Comparison of ENCODE assay signal across 7 cellular contexts in genomic region chr19:13115936-13116281, GRCh38. TPM values are rescaled to one million over a fixed set of nuclear protein-coding genes. Genes with fewer than 3 reads are reported as not detected.
A peak's percentile ranks its signal among the peaks of the same experiment; 100 is the strongest.
DNase-seq lines count a peak whose midpoint lies in the region; TF ChIP-seq lines count a peak whose summit lies in the region.

No MANE protein-coding gene starts in this region.

- H3K9ac ChIP-seq in HUES6 (ENCODE audit: low read length) (peak overlapping the region; percentile 92), iPS-20b (ENCODE audit: low read depth, low read length) (peak overlapping the region; percentile 94)

- no peaks in the 10 kb centered on the region for H3K9me3 Mint-ChIP-seq in activated T-helper 2 cell treated with anti-CD3 and anti-CD28 coated beads, Interferon-gamma antibody, Interleukin-2, Interleukin-4, amounts not matched to agents 10 μg/mL and 5 μg/mL and 100 μg/mL, durations not matched to agents 14 hours and 24 hours and 36 hours

- H3K4me1 Mint-ChIP-seq in activated T-helper 2 cell treated with anti-CD3 and anti-CD28 coated beads, Interferon-gamma antibody, Interleukin-2, Interleukin-4, amounts not matched to agents 10 μg/mL and 5 μg/mL and 100 μg/mL, durations not matched to agents 14 hours and 24 hours and 36 hours (ENCODE audit: low read depth) = peaks cover 24% of the 10 kb centered on the region

- no peak for TF ChIP-seq POLR2A in stomach (IDR thresholded peaks at IDR 0.05)

- H3K4me3 ChIP-seq in HUES6 (ENCODE audit: low read depth, low read length) (peak overlapping the region; percentile 83), iPS-20b (ENCODE audit: low read length) (peak overlapping the region; percentile 95), stomach (peak overlapping the region; percentile 86 to 100 (median 98))

- H3K4me1 ChIP-seq in HUES6 (ENCODE audit: control insufficient read depth, insufficient read depth, low read length) = peaks cover 20% of the 10 kb centered on the region
- H3K4me1 ChIP-seq in iPS-20b (ENCODE audit: insufficient read depth, low read length) = peaks cover 18% of the 10 kb centered on the region
- H3K4me1 ChIP-seq in stomach = peaks cover 37 to 53% (median 49%) of the 10 kb centered on the region in 4 donors

- no peaks in the 10 kb centered on the region for H3K9me3 ChIP-seq in HUES6 (ENCODE audit: control insufficient read depth, insufficient read depth, low read depth, low read length)
- no peaks in the 10 kb centered on the region for H3K9me3 ChIP-seq in iPS-20b (ENCODE audit: insufficient read depth, low read depth, low read length)
- H3K9me3 ChIP-seq in stomach = no peaks in the 10 kb centered on the region

- no peaks in the 10 kb centered on the region for H3K27me3 ChIP-seq in HUES6 (ENCODE audit: control insufficient read depth, insufficient read depth, low read length)
- H3K27me3 ChIP-seq in iPS-20b (ENCODE audit: insufficient read depth, low read length) = no peaks in the 10 kb centered on the region
- H3K27me3 ChIP-seq in stomach = no peaks in the 10 kb centered on the region

- H3K36me3 ChIP-seq in HUES6 (ENCODE audit: control insufficient read depth, insufficient read depth, low read length) = peaks cover 21% of the 10 kb centered on the region
- peaks cover 36% of the 10 kb centered on the region for H3K36me3 ChIP-seq in iPS-20b (ENCODE audit: insufficient read depth, low read depth, low read length)
- H3K36me3 ChIP-seq in stomach = peaks cover 12 to 40% (median 38%) of the 10 kb centered on the region in 4 donors

- peak overlapping the region; percentile 94 for H3K4me3 Mint-ChIP-seq in activated T-helper 2 cell treated with anti-CD3 and anti-CD28 coated beads, Interferon-gamma antibody, Interleukin-2, Interleukin-4, amounts not matched to agents 10 μg/mL and 5 μg/mL and 100 μg/mL, durations not matched to agents 14 hours and 24 hours and 36 hours (ENCODE audit: low read depth)

- DNase-seq in activated T-helper 2 cell treated with anti-CD3 and anti-CD28 coated beads, Interferon-gamma antibody, Interleukin-2, Interleukin-4, amounts not matched to agents 10 μg/mL and 5 μg/mL and 100 μg/mL, durations not matched to agents 14 hours and 24 hours and 36 hours (ENCODE audit: low spot score) = no peak
- DNase-seq in stomach (no peak), posterior cingulate gyrus (no peak), HCEC 1CT (no peak), DMS153 (lab: John Stamatoyannopoulos, UW) (no peak)

- 0 to 5% (median 2%) methylated on average over 5 to 18 of the region's 18 CpGs for WGBS in stomach, 5 donors

- H3K27ac Mint-ChIP-seq in activated T-helper 2 cell treated with anti-CD3 and anti-CD28 coated beads, Interferon-gamma antibody, Interleukin-2, Interleukin-4, amounts not matched to agents 10 μg/mL and 5 μg/mL and 100 μg/mL, durations not matched to agents 14 hours and 24 hours and 36 hours = peak overlapping the region; percentile 95

- H3K27me3 Mint-ChIP-seq in activated T-helper 2 cell treated with anti-CD3 and anti-CD28 coated beads, Interferon-gamma antibody, Interleukin-2, Interleukin-4, amounts not matched to agents 10 μg/mL and 5 μg/mL and 100 μg/mL, durations not matched to agents 14 hours and 24 hours and 36 hours (ENCODE audit: low read depth) = no peaks in the 10 kb centered on the region

- peaks cover 45% of the 10 kb centered on the region for H3K36me3 Mint-ChIP-seq in activated T-helper 2 cell treated with anti-CD3 and anti-CD28 coated beads, Interferon-gamma antibody, Interleukin-2, Interleukin-4, amounts not matched to agents 10 μg/mL and 5 μg/mL and 100 μg/mL, durations not matched to agents 14 hours and 24 hours and 36 hours (ENCODE audit: low read depth)

- no peak for TF ChIP-seq CTCF in stomach (IDR thresholded peaks at IDR 0.05)

- intact Hi-C loops in activated T-helper 2 cell treated with anti-CD3 and anti-CD28 coated beads, Interferon-gamma antibody, Interleukin-2, Interleukin-4, amounts not matched to agents 10 μg/mL and 5 μg/mL and 100 μg/mL, durations not matched to agents 14 hours and 24 hours and 36 hours (cut with micrococcal nuclease) = loop anchor here (1.0 kb wide), 2 partner anchors 12 to 34 kb away; partner anchors contain the start of genes IER2 and STX10
- intact Hi-C loops in stomach (cut with DNase I; ENCODE audit: low total_unique reads) = no loop called here
- intact Hi-C loops in posterior cingulate gyrus (cut with DNase I) = no loop called here

- no peak for TF ChIP-seq EP300 in stomach (IDR thresholded peaks at IDR 0.05)

- H3K27ac ChIP-seq in HUES6 (ENCODE audit: low read depth, low read length) (peak overlapping the region; percentile 88), iPS-20b (ENCODE audit: low read length) (no peak overlapping the region), stomach (peak overlapping the region in 4 of 5 donors; percentile 71 to 86 (median 82))

RNA-seq across cellular contexts. Expression of gene TRMT1, which starts 0.6 kb away (rescaled TPM):
- 112 and 116 TPM in 2 replicates for total RNA-seq in activated T-helper 2 cell treated with anti-CD3 and anti-CD28 coated beads, Interferon-gamma antibody, Interleukin-2, Interleukin-4, amounts not matched to agents 10 μg/mL and 5 μg/mL and 100 μg/mL, durations not matched to agents 14 hours and 24 hours and 36 hours
- total RNA-seq in stomach = 100 to 1,000 TPM in 1 of 5 donors, 10 to 100 TPM in 4; 29.6 to 373 (median 36.5) TPM
- polyA plus RNA-seq in stomach = 10 to 100 TPM; 64.7 to 88.2 (median 77.9) TPM

RNA-seq across cellular contexts. Expression of gene NACC1, which starts 2.2 kb away (rescaled TPM):
- 117 and 132 TPM in 2 replicates for total RNA-seq in activated T-helper 2 cell treated with anti-CD3 and anti-CD28 coated beads, Interferon-gamma antibody, Interleukin-2, Interleukin-4, amounts not matched to agents 10 μg/mL and 5 μg/mL and 100 μg/mL, durations not matched to agents 14 hours and 24 hours and 36 hours
- 100 to 1,000 TPM in 1 of 5 donors, 10 to 100 TPM in 4; 10.1 to 122 (median 26.3) TPM for total RNA-seq in stomach
- polyA plus RNA-seq in stomach = 10 to 100 TPM in 1 of 3 donors, 1 to 10 TPM in 2; 6.9 to 26.2 (median 9.5) TPM

RNA-seq across cellular contexts. Expression of gene LYL1, which starts 13.3 kb away (rescaled TPM):
- total RNA-seq in activated T-helper 2 cell treated with anti-CD3 and anti-CD28 coated beads, Interferon-gamma antibody, Interleukin-2, Interleukin-4, amounts not matched to agents 10 μg/mL and 5 μg/mL and 100 μg/mL, durations not matched to agents 14 hours and 24 hours and 36 hours = 5.5 and 5.6 TPM in 2 replicates
- 10 to 100 TPM in 2 of 5 donors, 1 to 10 TPM in 2, not detected in 1; 1.3 to 19.3 (median 7.6) TPM for total RNA-seq in stomach
- polyA plus RNA-seq in stomach = 1 to 10 TPM; 4.1 to 5.5 (median 5.0) TPM

RNA-seq across cellular contexts. Expression of gene STX10, which starts 34.3 kb away (rescaled TPM):
- 68.9 and 69.1 TPM in 2 replicates for total RNA-seq in activated T-helper 2 cell treated with anti-CD3 and anti-CD28 coated beads, Interferon-gamma antibody, Interleukin-2, Interleukin-4, amounts not matched to agents 10 μg/mL and 5 μg/mL and 100 μg/mL, durations not matched to agents 14 hours and 24 hours and 36 hours
- total RNA-seq in stomach = 100 to 1,000 TPM in 3 of 5 donors, 10 to 100 TPM in 2; 20.4 to 942 (median 117) TPM
- polyA plus RNA-seq in stomach = 100 to 1,000 TPM in 1 of 3 donors, 10 to 100 TPM in 2; 74.8 to 114 (median 94.7) TPM

RNA-seq across cellular contexts. Expression of gene IER2, which starts 34.3 kb away (rescaled TPM):
- 140 and 143 TPM in 2 replicates for total RNA-seq in activated T-helper 2 cell treated with anti-CD3 and anti-CD28 coated beads, Interferon-gamma antibody, Interleukin-2, Interleukin-4, amounts not matched to agents 10 μg/mL and 5 μg/mL and 100 μg/mL, durations not matched to agents 14 hours and 24 hours and 36 hours
- 100 to 1,000 TPM in 3 of 5 donors, 10 to 100 TPM in 2; 32.3 to 421 (median 150) TPM for total RNA-seq in stomach
- 10 to 100 TPM; 64.3 to 87.2 (median 64.6) TPM for polyA plus RNA-seq in stomach
